9 cellular contexts compared by ENCODE assay signal in the genomic region with DNA sequence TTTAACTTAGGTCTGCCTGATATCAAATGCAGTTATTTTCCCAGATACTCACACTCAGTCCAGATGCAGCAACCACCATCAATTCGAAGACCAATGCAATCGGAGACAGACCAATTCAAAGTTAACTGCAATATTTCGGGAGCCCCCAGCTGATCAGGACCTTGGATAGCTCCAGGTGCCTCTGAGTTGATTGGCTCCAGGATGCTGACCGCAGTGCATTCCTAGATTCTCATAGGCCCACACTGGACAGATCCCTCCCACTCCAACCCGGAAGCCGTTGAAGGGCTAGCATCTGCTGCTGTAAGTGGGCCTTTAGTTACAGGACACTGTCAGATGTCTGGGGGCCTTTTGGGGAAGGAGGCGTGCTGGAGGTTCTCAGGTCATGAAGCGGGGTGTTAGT.
A peak's percentile ranks its signal among the peaks of the same experiment; 100 is the strongest.
DNase-seq lines count a peak whose midpoint lies in the region; ATAC-seq, FAIRE-seq and TF ChIP-seq lines count a peak whose summit lies in the region.
"Had no signal": no experiment of that assay in that cellular context is flagged by ENCODE, and none has a peak within 500 bp of the region (broad histone marks: within the 10 kb centered on the region; RNA-seq: fewer than 3 reads in every experiment).

No MANE protein-coding gene starts in this region.

- peak; percentile 90 for ATAC-seq in HepG2
- peak; percentile 84 for ATAC-seq in upper lobe of right lung
- ATAC-seq in HG03442 (IDR thresholded peaks at IDR 0.05; ENCODE audit: unreplicated experiment): no peak

- no peak overlapping the region for H3K4me3 ChIP-seq in astrocyte (ENCODE audit: insufficient read depth, low read depth, low read length)
- H3K4me3 ChIP-seq in HepG2 (replicated peaks in 1 of 3; ENCODE audit: insufficient read depth in 1 of 3, low read depth in 2 of 3, low read length in 3 of 3): no peak overlapping the region
- H3K4me3 ChIP-seq in upper lobe of right lung: no peak overlapping the region

- in situ Hi-C loops in HepG2 (cut with HindIII; ENCODE audit: extremely low pct_ligation_motif_present, low pct_unique_long_range_greater_than_20kb): no loop called here

- H3K27ac Mint-ChIP-seq in astrocyte (ENCODE audit: unreplicated experiment): no peak overlapping the region
- H3K27ac Mint-ChIP-seq: nephron had no signal

- no peak overlapping the region for H3K9ac ChIP-seq in astrocyte (ENCODE audit: low read length)
- H3K9ac ChIP-seq in HepG2 (ENCODE audit: insufficient read depth, low read depth, low read length): no peak overlapping the region

- H3K79me2 ChIP-seq in astrocyte (ENCODE audit: insufficient read depth, low read length): no peaks in the 10 kb centered on the region
- H3K79me2 ChIP-seq in HepG2 (ENCODE audit: insufficient read depth, low read length): no peaks in the 10 kb centered on the region

- H3K27me3 ChIP-seq in astrocyte (ENCODE audit: insufficient read depth, low read length) (peaks cover 16% of the 10 kb centered on the region), HepG2 (ENCODE audit: control insufficient read depth in 1 of 2, insufficient read depth in 2 of 2, low read length in 2 of 2) (no peaks in the 10 kb centered on the region), upper lobe of right lung (peaks cover 13% of the 10 kb centered on the region)

- TF ChIP-seq POLR2A in H54 (IDR thresholded peaks at IDR 0.05; ENCODE audit: low read depth, low read length): no peak
- TF ChIP-seq POLR2A in HepG2 (IDR thresholded peaks at IDR 0.05; ENCODE audit: insufficient read depth in 1 of 2, low read depth in 2 of 2, low read length in 2 of 2): no peak

- FAIRE-seq in H54 (lab: Jason Lieb, UNC) (peak; percentile 52), astrocyte (lab: Jason Lieb, UNC) (no peak), HepG2 (lab: Jason Lieb, UNC) (peak; percentile 44)

- TF ChIP-seq RAD21 in HepG2 (CRISPR knock-in tag; IDR thresholded peaks at IDR 0.05): 0 out of 2 replicates have a peak, but pooled peaks have one; percentile 11

- intact Hi-C loops in HepG2 (cut with micrococcal nuclease; ENCODE audit: unreplicated experiment): no loop called here
- intact Hi-C loops in upper lobe of right lung (cut with DNase I): no loop called here

- WGBS in HepG2 (ENCODE audit: low lambda C conversion rate): 26% methylated on average over 7 of the region's 8 CpGs

- H3K4me1 ChIP-seq in astrocyte (ENCODE audit: insufficient read depth, low read length) (no peaks in the 10 kb centered on the region), HepG2 (ENCODE audit: insufficient read depth, low read length) (peaks cover 24% of the 10 kb centered on the region), upper lobe of right lung (no peaks in the 10 kb centered on the region)

- TF ChIP-seq CTCF in astrocyte (IDR thresholded peaks at IDR 0.05; ENCODE audit: insufficient read depth, low read depth, low read length) (no peak), HepG2 (CRISPR knock-in tag; IDR thresholded peaks at IDR 0.05) (no peak), upper lobe of right lung (IDR thresholded peaks at IDR 0.05) (no peak)

- CTCF ChIA-PET in HepG2 (lab: Yijun Ruan, JAX; ENCODE audit: low intra/inter-chr PET ratio, low total read pairs): no interaction called here

- POLR2A ChIA-PET in HepG2 (lab: Yijun Ruan, JAX): no interaction called here

- no peaks in the 10 kb centered on the region for H3K4me1 Mint-ChIP-seq in astrocyte (ENCODE audit: low read depth, unreplicated experiment)
- H3K4me1 Mint-ChIP-seq: nephron had no signal

- H2AFZ ChIP-seq in astrocyte (ENCODE audit: low read depth, low read length): no peak overlapping the region
- no peak overlapping the region for H2AFZ ChIP-seq in HepG2 (ENCODE audit: low read length)

- H3K9me3 Mint-ChIP-seq in astrocyte (ENCODE audit: unreplicated experiment): no peaks in the 10 kb centered on the region
- H3K9me3 Mint-ChIP-seq: nephron had no signal

- H3K4me2 ChIP-seq in astrocyte (ENCODE audit: low read length) (no peak overlapping the region), HepG2 (ENCODE audit: low read depth, low read length) (no peak overlapping the region)

- H3K36me3 ChIP-seq in astrocyte (ENCODE audit: insufficient read depth, low read length) (no peaks in the 10 kb centered on the region), HepG2 (replicated peaks in 1 of 2; ENCODE audit: control insufficient read depth in 1 of 2, insufficient read depth in 2 of 2, low read length in 2 of 2) (no peaks in the 10 kb centered on the region), upper lobe of right lung (no peaks in the 10 kb centered on the region)

- H3K27me3 Mint-ChIP-seq in astrocyte (ENCODE audit: low read depth, unreplicated experiment): peaks cover 66% of the 10 kb centered on the region

- H3K27ac ChIP-seq in astrocyte (ENCODE audit: low read depth, low read length): no peak overlapping the region
- H3K27ac ChIP-seq in HepG2 (ENCODE audit: extremely low read length, insufficient read depth, low read length): no peak overlapping the region
- H3K27ac ChIP-seq in upper lobe of right lung: no peak overlapping the region

- TF ChIP-seq EP300 in HepG2 (IDR thresholded peaks at IDR 0.05; ENCODE audit: low read depth in 2 of 2, low read length in 2 of 2): no peak
- TF ChIP-seq EP300 in HepG2 (CRISPR knock-in tag; IDR thresholded peaks at IDR 0.05; ENCODE audit: borderline replicate concordance): no peak

- DNase-seq in H54 (ENCODE audit: insufficient read length, low spot score) (peak; percentile 75), OCI-M1 (lab: John Stamatoyannopoulos, UW) (peak; percentile 88), astrocyte (ENCODE audit: low read depth) (peak; percentile 55), HepG2 (ENCODE audit: low spot score) (peak; percentile 56), upper lobe of right lung (no peak), NCI-H748 (lab: John Stamatoyannopoulos, UW; ENCODE audit: unreplicated experiment) (no peak), anterior cingulate cortex (lab: John Stamatoyannopoulos, UW) (no peak)

- H4K20me1 ChIP-seq in astrocyte (ENCODE audit: insufficient read depth, low read length) (no peaks in the 10 kb centered on the region), HepG2 (ENCODE audit: insufficient read depth, low read length) (no peaks in the 10 kb centered on the region)

- BruUV-seq in HepG2 (replicated peaks; lab: Mats Ljungman, UMichigan): no TSS peak

- no peak overlapping the region for H3K4me3 Mint-ChIP-seq in astrocyte (ENCODE audit: unreplicated experiment)
- H3K4me3 Mint-ChIP-seq: nephron had no signal

- peaks cover 2% of the 10 kb centered on the region for H3K36me3 Mint-ChIP-seq in astrocyte (ENCODE audit: low read depth, unreplicated experiment)

- H3K9me3 ChIP-seq in astrocyte (ENCODE audit: insufficient read depth, low read depth, low read length): no peaks in the 10 kb centered on the region
- no peaks in the 10 kb centered on the region for H3K9me3 ChIP-seq in HepG2 (ENCODE audit: low read length)
- H3K9me3 ChIP-seq in upper lobe of right lung: no peaks in the 10 kb centered on the region

TF ChIP-seq in HepG2, 621 proteins besides CTCF, POLR2A, EP300 and RAD21 (continues in another document):
- TF ChIP-seq, protein P1, sequence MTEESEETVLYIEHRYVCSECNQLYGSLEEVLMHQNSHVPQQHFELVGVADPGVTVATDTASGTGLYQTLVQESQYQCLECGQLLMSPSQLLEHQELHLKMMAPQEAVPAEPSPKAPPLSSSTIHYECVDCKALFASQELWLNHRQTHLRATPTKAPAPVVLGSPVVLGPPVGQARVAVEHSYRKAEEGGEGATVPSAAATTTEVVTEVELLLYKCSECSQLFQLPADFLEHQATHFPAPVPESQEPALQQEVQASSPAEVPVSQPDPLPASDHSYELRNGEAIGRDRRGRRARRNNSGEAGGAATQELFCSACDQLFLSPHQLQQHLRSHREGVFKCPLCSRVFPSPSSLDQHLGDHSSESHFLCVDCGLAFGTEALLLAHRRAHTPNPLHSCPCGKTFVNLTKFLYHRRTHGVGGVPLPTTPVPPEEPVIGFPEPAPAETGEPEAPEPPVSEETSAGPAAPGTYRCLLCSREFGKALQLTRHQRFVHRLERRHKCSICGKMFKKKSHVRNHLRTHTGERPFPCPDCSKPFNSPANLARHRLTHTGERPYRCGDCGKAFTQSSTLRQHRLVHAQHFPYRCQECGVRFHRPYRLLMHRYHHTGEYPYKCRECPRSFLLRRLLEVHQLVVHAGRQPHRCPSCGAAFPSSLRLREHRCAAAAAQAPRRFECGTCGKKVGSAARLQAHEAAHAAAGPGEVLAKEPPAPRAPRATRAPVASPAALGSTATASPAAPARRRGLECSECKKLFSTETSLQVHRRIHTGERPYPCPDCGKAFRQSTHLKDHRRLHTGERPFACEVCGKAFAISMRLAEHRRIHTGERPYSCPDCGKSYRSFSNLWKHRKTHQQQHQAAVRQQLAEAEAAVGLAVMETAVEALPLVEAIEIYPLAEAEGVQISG (CRISPR knock-in tag; IDR thresholded peaks at IDR 0.05): peak; percentile 37; the same call in 1 of the 2 replicates
- no peak for TF ChIP-seq SNRNP70 (IDR thresholded peaks at IDR 0.05; ENCODE audit: low read depth, low read length)
- TF ChIP-seq ZNF512B (CRISPR knock-in tag; IDR thresholded peaks at IDR 0.05; ENCODE audit: borderline replicate concordance): no peak
- TF ChIP-seq, protein P2, sequence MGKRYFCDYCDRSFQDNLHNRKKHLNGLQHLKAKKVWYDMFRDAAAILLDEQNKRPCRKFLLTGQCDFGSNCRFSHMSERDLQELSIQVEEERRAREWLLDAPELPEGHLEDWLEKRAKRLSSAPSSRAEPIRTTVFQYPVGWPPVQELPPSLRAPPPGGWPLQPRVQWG (CRISPR knock-in tag; IDR thresholded peaks at IDR 0.05; ENCODE audit: borderline replicate concordance, low read depth): no peak

Comparison
In these comparisons a context has a peak if more than half of its experiments do, and no peak if none do; other contexts are left out.
1. DNase-seq: peak in H54 (single experiment), OCI-M1 (single experiment), astrocyte (single experiment) and HepG2 (single experiment); none in upper lobe of right lung (single experiment), NCI-H748 (single experiment) and anterior cingulate cortex (0 of 58).